In the genomic region with DNA sequence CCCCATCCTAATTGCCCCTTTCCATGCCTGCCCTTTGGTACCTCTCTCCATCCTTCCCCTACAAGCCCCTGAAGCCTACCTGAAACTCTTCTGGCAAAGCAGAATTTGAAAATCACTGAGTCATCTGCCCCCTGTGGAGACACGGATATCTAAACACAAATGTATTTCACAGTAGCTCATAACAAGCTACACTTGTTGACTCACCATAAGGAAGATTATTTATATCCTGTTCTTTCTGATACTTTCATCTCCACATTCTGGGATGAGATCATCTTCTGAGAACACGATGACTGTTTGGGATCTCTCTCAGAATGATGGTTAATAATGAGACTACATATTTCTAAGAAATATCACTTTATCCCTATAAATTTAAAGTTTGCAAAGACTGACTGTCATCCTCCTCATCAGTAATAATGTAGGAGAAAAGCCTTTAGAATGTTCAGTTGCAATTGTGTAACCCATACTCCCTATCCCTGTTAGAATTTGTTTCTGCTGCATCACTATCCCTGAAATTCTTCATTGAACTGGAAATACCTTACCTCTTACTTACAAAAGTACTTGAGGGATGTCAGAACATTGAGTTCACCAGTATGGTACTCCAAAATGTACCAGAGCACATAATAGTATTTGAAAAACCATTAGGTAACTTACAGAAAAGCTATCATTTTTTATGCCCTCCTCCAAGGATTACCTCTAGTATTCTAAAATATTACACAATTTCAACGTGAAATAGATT, we compare ENCODE assay signal across 9 cellular contexts. TPM values are rescaled to one million over a fixed set of nuclear protein-coding genes. Genes with fewer than 3 reads are reported as not detected.
DNase-seq lines count a peak whose midpoint lies in the region; ATAC-seq and TF ChIP-seq lines count a peak whose summit lies in the region.
"Had no signal": no experiment of that assay in that cellular context is flagged by ENCODE, and none has a peak within 500 bp of the region (broad histone marks: within the 10 kb centered on the region; RNA-seq: fewer than 3 reads in every experiment).

No MANE protein-coding gene starts in this region.

- CTCF ChIA-PET in CD8-positive, alpha-beta memory T cell (lab: Charles Lee) = interaction anchor here (1.1 kb wide), 1 partner anchor 20 kb away, joined by 3 read pairs; no protein-coding TSS in a partner anchor

- POLR2A ChIA-PET in CD8-positive, alpha-beta memory T cell (lab: Charles Lee) = no interaction called here

- H3K4me3 ChIP-seq in gastrocnemius medialis = no peak overlapping the region
- no peak overlapping the region for H3K4me3 ChIP-seq in CD8-positive, alpha-beta memory T cell (ENCODE audit: low read length)

- peak; percentile 94 to 97 for ATAC-seq in gastrocnemius medialis

- peak in 1 of 2 donors; percentile 41 for TF ChIP-seq POLR2A in gastrocnemius medialis (IDR thresholded peaks at IDR 0.05)

- no peak overlapping the region for H3K4me3 Mint-ChIP-seq in CD8-positive, alpha-beta memory T cell
- no peak overlapping the region for H3K4me3 Mint-ChIP-seq in activated naive CD8-positive, alpha-beta T cell treated with anti-CD3 and anti-CD28 coated beads for 36 hours
- H3K4me3 Mint-ChIP-seq: brain had no signal

- intact Hi-C loops in gastrocnemius medialis (cut with DNase I; ENCODE audit: low total_unique reads) = loop anchor here (2.0 kb wide), 1 partner anchor 14 kb away; no protein-coding TSS in a partner anchor

- H3K27ac ChIP-seq in epithelial cell of prostate (peak overlapping the region; percentile 82), gastrocnemius medialis (peak overlapping the region; percentile 82 to 97 (median 84))
- no peak overlapping the region for H3K27ac ChIP-seq in CD8-positive, alpha-beta memory T cell (ENCODE audit: low read depth, low read length)

- no peak overlapping the region for H3K27ac Mint-ChIP-seq in CD8-positive, alpha-beta memory T cell
- no peak overlapping the region for H3K27ac Mint-ChIP-seq in activated naive CD8-positive, alpha-beta T cell treated with anti-CD3 and anti-CD28 coated beads for 36 hours

- H3K36me3 ChIP-seq in gastrocnemius medialis = peaks cover 0 to 16% of the 10 kb centered on the region in 2 donors
- no peaks in the 10 kb centered on the region for H3K36me3 ChIP-seq in CD8-positive, alpha-beta memory T cell (ENCODE audit: insufficient read depth, low read length)

- no peaks in the 10 kb centered on the region for H3K9me3 ChIP-seq in gastrocnemius medialis
- no peaks in the 10 kb centered on the region for H3K9me3 ChIP-seq in CD8-positive, alpha-beta memory T cell (ENCODE audit: low read length)

- no peaks in the 10 kb centered on the region for H3K27me3 ChIP-seq in gastrocnemius medialis
- no peaks in the 10 kb centered on the region for H3K27me3 ChIP-seq in CD8-positive, alpha-beta memory T cell (ENCODE audit: insufficient read depth, low read length, poor library complexity, severe bottlenecking)

- in situ Hi-C loops in gastrocnemius medialis (cut with MboI; ENCODE audit: low sequenced_read_pairs in 4 of 4) = no loop called here

- H3K4me1 ChIP-seq in gastrocnemius medialis = peaks cover 55% of the 10 kb centered on the region in 2 donors
- no peaks in the 10 kb centered on the region for H3K4me1 ChIP-seq in CD8-positive, alpha-beta memory T cell (ENCODE audit: insufficient read depth, low read length)

- peak; percentile 28 for DNase-seq in NCI-H2107 (lab: John Stamatoyannopoulos, UW)
- DNase-seq in epithelial cell of prostate (ENCODE audit: low read depth, low spot score) = peak; percentile 67
- DNase-seq in gastrocnemius medialis = peak in 1 of 2 donors; percentile 25
- no peak for DNase-seq in midbrain (lab: John Stamatoyannopoulos, UW)
- no peak for DNase-seq in CD8-positive, alpha-beta memory T cell
- DNase-seq in activated CD4-positive, alpha-beta T cell treated with anti-CD3 and anti-CD28 coated beads, Interleukin-2, amount 50 U/mL, for 4 hours = no peak
- DNase-seq in activated naive CD8-positive, alpha-beta T cell treated with anti-CD3 and anti-CD28 coated beads for 36 hours = no peak

- peaks cover 2 to 36% of the 10 kb centered on the region in 2 donors for H3K27me3 Mint-ChIP-seq in CD8-positive, alpha-beta memory T cell
- H3K27me3 Mint-ChIP-seq in activated naive CD8-positive, alpha-beta T cell treated with anti-CD3 and anti-CD28 coated beads for 36 hours = peaks cover 14% of the 10 kb centered on the region
- H3K27me3 Mint-ChIP-seq: brain had no signal

- TF ChIP-seq CTCF in GM12873 (IDR thresholded peaks at IDR 0.05; ENCODE audit: insufficient read depth, low read depth, low read length, missing control alignments) = peak; percentile 34
- peak in 4 of 5 experiments; percentile 26 to 37 (median 30) for TF ChIP-seq CTCF in gastrocnemius medialis (IDR thresholded peaks at IDR 0.05 in 4 of 5, conservative IDR thresholded peaks at IDR 0.05 in 1 of 5)

- no peaks in the 10 kb centered on the region for H3K36me3 Mint-ChIP-seq in CD8-positive, alpha-beta memory T cell
- H3K36me3 Mint-ChIP-seq in activated naive CD8-positive, alpha-beta T cell treated with anti-CD3 and anti-CD28 coated beads for 36 hours = no peaks in the 10 kb centered on the region

- no peaks in the 10 kb centered on the region for H3K9me3 Mint-ChIP-seq in CD8-positive, alpha-beta memory T cell
- H3K9me3 Mint-ChIP-seq in activated naive CD8-positive, alpha-beta T cell treated with anti-CD3 and anti-CD28 coated beads for 36 hours = no peaks in the 10 kb centered on the region

- no peaks in the 10 kb centered on the region for H3K4me1 Mint-ChIP-seq in CD8-positive, alpha-beta memory T cell
- H3K4me1 Mint-ChIP-seq in activated naive CD8-positive, alpha-beta T cell treated with anti-CD3 and anti-CD28 coated beads for 36 hours = peaks cover 2% of the 10 kb centered on the region

RNA-seq across cellular contexts. Expression of a gene that starts 32.9 kb away (rescaled TPM):
- total RNA-seq in gastrocnemius medialis = 100 to 1,000 TPM in 1 of 4 donors, 10 to 100 TPM in 3; 36.8 to 325 (median 85.6) TPM
- total RNA-seq in CD8-positive, alpha-beta memory T cell = not detected
- not detected for polyA plus RNA-seq in CD8-positive, alpha-beta memory T cell
- not detected for total RNA-seq in activated naive CD8-positive, alpha-beta T cell treated with anti-CD3 and anti-CD28 coated beads for 36 hours

Comparison
In these comparisons a context has a peak if more than half of its experiments do, and no peak if none do; other contexts are left out.
1. DNase-seq: peak in NCI-H2107 (single experiment) and epithelial cell of prostate (single experiment); none in midbrain (single experiment), CD8-positive, alpha-beta memory T cell (0 of 5), activated CD4-positive, alpha-beta T cell treated with anti-CD3 and anti-CD28 coated beads, Interleukin-2, amount 50 U/mL, for 4 hours (0 of 2) and activated naive CD8-positive, alpha-beta T cell treated with anti-CD3 and anti-CD28 coated beads for 36 hours (single experiment).
2. RNA of a gene that starts 32.9 kb away (total RNA-seq): 36.8 to 325 TPM in gastrocnemius medialis; not detected in activated naive CD8-positive, alpha-beta T cell treated with anti-CD3 and anti-CD28 coated beads for 36 hours and not detected in CD8-positive, alpha-beta memory T cell; every median in the first group is over 10 times any median in the second.